ENCODE assay signal across 22 cellular contexts in the genomic region with DNA sequence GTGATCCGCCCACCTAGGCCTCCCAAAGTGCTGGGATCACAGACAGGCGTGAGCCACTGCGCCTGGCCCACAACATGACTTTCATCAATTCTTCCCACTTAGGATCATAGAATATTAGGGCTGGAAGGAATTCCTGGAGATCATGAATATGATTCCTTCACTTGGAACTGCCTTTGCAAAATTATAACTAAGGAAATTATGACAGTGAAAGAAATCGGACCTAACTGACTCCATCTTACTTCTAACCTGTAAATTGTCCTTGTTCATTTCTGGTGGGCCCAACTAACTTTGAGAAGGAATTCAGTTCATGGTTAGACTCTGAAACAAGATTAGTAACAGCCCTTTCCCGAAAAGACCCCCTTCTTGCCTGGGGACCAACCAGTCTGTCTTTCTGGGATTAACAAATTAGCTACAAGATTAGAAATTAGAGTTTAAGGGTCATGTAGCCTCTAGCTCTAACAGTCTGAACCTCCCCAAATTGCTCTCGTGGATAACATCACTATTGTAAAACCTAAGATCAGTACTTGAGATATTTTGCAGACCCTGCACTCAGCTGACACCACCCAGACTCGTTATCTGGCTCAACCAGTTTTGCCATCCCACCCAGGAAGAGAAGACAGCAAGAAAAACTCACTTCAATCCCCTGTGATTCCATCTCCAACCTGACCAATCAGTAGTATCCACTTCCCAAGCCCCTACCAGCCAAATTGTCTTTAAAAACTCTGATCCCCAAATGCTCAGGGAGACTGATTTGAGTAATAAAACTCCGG.
"Had no signal": no experiment of that assay in that cellular context is flagged by ENCODE, and none has a peak within 500 bp of the region (broad histone marks: within the 10 kb centered on the region; RNA-seq: fewer than 3 reads in every experiment).

No MANE protein-coding gene starts in this region.

- H3K36me3 ChIP-seq: colonic mucosa had no signal

- H3K4me3 ChIP-seq: body of pancreas, colonic mucosa, gastrocnemius medialis, smooth muscle cell, testis, upper lobe of right lung had no signal

- ATAC-seq: activated T-cell treated with anti-CD3 and anti-CD28 coated beads, Interleukin-2, amount 50 U/mL, for 72 hours; body of pancreas; esophagus mucosa; gastrocnemius medialis; left lobe of liver; sciatic nerve; T-cell; upper lobe of right lung had no signal

- H3K4me1 ChIP-seq: body of pancreas, colonic mucosa, gastrocnemius medialis, testis had no signal

- H3K27ac ChIP-seq: body of pancreas, colonic mucosa, gastrocnemius medialis, testis, upper lobe of right lung had no signal

- H3K27me3 ChIP-seq: body of pancreas, colonic mucosa, gastrocnemius medialis, testis, upper lobe of right lung had no signal

- FAIRE-seq: kidney had no signal

- H3K9me3 Mint-ChIP-seq: activated naive CD4-positive, alpha-beta T cell treated with anti-CD3 and anti-CD28 coated beads, Interleukin-2, amount 50 U/mL, for 24 hours; activated T-cell treated with anti-CD3 and anti-CD28 coated beads, Interleukin-2, amount 50 U/mL, for 72 hours; neural crest cell; T-cell had no signal

- H3K27ac Mint-ChIP-seq: activated T-cell treated with anti-CD3 and anti-CD28 coated beads, Interleukin-2, amount 50 U/mL, for 72 hours; T-cell had no signal

- H3K4me3 Mint-ChIP-seq: activated naive CD4-positive, alpha-beta T cell treated with anti-CD3 and anti-CD28 coated beads, Interleukin-2, amount 50 U/mL, for 24 hours; activated T-cell treated with anti-CD3 and anti-CD28 coated beads, Interleukin-2, amount 50 U/mL, for 72 hours; neural crest cell; T-cell had no signal

- H3K9me3 ChIP-seq: body of pancreas, colonic mucosa, gastrocnemius medialis, testis, upper lobe of right lung had no signal

- H3K4me2 ChIP-seq: smooth muscle cell had no signal

- H3K27me3 Mint-ChIP-seq: activated naive CD4-positive, alpha-beta T cell treated with anti-CD3 and anti-CD28 coated beads, Interleukin-2, amount 50 U/mL, for 24 hours; T-cell had no signal

- DNase-seq: activated CD4-positive, alpha-beta T cell treated with anti-CD3 and anti-CD28 coated beads, Interleukin-2, amount 50 U/mL, for 1 hour; activated CD4-positive, CD25-positive, alpha-beta regulatory T cell treated with anti-CD3 and anti-CD28 coated beads, Interleukin-2, amount 50 U/mL, for 72 hours; activated CD8-positive, alpha-beta memory T cell treated with anti-CD3 and anti-CD28 coated beads, Interleukin-2, amount 50 U/mL, for 4 hours; activated effector memory CD4-positive, alpha-beta T cell treated with anti-CD3 and anti-CD28 coated beads, Interleukin-2, amount 50 U/mL, for 16 hours; activated T-cell treated with anti-CD3 and anti-CD28 coated beads, Interleukin-2, amount 50 U/mL, for 72 hours; amniotic stem cell; body of pancreas; central memory CD4-positive, alpha-beta T cell; colonic mucosa; gastrocnemius medialis; head of caudate nucleus; kidney; stimulated activated CD4-positive, alpha-beta T cell treated with anti-CD3 and anti-CD28 coated beads, Interleukin-4, amount 100 ng/mL, for 1 hour; T-cell; testis; upper lobe of right lung had no signal
